Comparison of ENCODE assay signal across 27 cellular contexts in genomic region chr1:78911956-78912880, GRCh38.
DNase-seq lines count a peak whose midpoint lies in the region; ATAC-seq and TF ChIP-seq lines count a peak whose summit lies in the region.
"Had no signal": no experiment of that assay in that cellular context is flagged by ENCODE, and none has a peak within 500 bp of the region (broad histone marks: within the 10 kb centered on the region; RNA-seq: fewer than 3 reads in every experiment).

No MANE protein-coding gene starts in this region.

- H3K27ac ChIP-seq in spleen: no peak overlapping the region
- H3K27ac ChIP-seq: C4-2B, foreskin keratinocyte, ovary, PC-9 had no signal

- no peak for ATAC-seq in GM18909 (IDR thresholded peaks at IDR 0.05; ENCODE audit: poor library complexity, unreplicated experiment)
- ATAC-seq: foreskin keratinocyte; Right ventricle myocardium inferior; stimulated activated memory B cell treated with anti-CD40 and anti-IgM and Interleukin-4, amounts not matched to agents 10 μg/mL and 1 μg/mL and 100 μg/mL, for 72 hours; WTC11 had no signal

- H3K4me1 ChIP-seq in spleen: no peaks in the 10 kb centered on the region
- H3K4me1 ChIP-seq: foreskin keratinocyte, HAP-1 had no signal

- peak; percentile 8 to 32 for DNase-seq in AML-193 (lab: John Stamatoyannopoulos, UW)
- DNase-seq in SKM-1 (lab: John Stamatoyannopoulos, UW; ENCODE audit: unreplicated experiment): peak; percentile 48
- DNase-seq in fibroblast of mammary gland (ENCODE audit: low read depth): peak; percentile 49
- DNase-seq in spleen: no peak
- DNase-seq in NCI-H2107 (lab: John Stamatoyannopoulos, UW): no peak
- DNase-seq in NK-92 (lab: John Stamatoyannopoulos, UW; ENCODE audit: unreplicated experiment): no peak
- DNase-seq: activated CD4-positive, alpha-beta T cell treated with anti-CD3 and anti-CD28 coated beads, Interleukin-2, amount 50 U/mL, for 1 hour; activated naive CD4-positive, alpha-beta T cell; activated T-cell treated with anti-CD3 and anti-CD28 coated beads, Interleukin-2, amount 50 U/mL, for 48 hours; foreskin keratinocyte; NCI-H1105; NCI-H2029; NCI-H446; NCI-H82; nephron progenitor cell; ovary; PC-9; stimulated activated CD4-positive, alpha-beta T cell treated with anti-CD3 and anti-CD28 coated beads, Interleukin-4, amount 100 ng/mL, for 4 hours; SW 1271; T-helper 9 cell had no signal

- TF ChIP-seq EP300 in Ishikawa (IDR thresholded peaks at IDR 0.05; ENCODE audit: borderline replicate concordance): peak; percentile 62; the same call in 1 of the 2 replicates

- H3K27me3 ChIP-seq in spleen (replicated peaks in 1 of 7): no peaks in the 10 kb centered on the region
- H3K27me3 ChIP-seq: foreskin keratinocyte, ovary had no signal

- no peak for TF ChIP-seq CTCF in fibroblast of mammary gland (conservative IDR thresholded peaks at IDR 0.05; ENCODE audit: control insufficient read depth, insufficient read depth, low read depth, low read length)
- TF ChIP-seq CTCF in spleen (IDR thresholded peaks at IDR 0.05 in 8 of 11, conservative IDR thresholded peaks at IDR 0.05 in 3 of 11): no peak

- H3K4me3 ChIP-seq in fibroblast of mammary gland (ENCODE audit: control insufficient read depth, low read depth, low read length) (no peak overlapping the region), spleen (no peak overlapping the region)
- H3K4me3 ChIP-seq: HAP-1, ovary, PC-9 had no signal

- no peaks in the 10 kb centered on the region for H3K9me3 ChIP-seq in spleen
- H3K9me3 ChIP-seq: HAP-1, ovary had no signal

- TF ChIP-seq POLR2A in spleen (IDR thresholded peaks at IDR 0.05): no peak

- TF ChIP-seq RAD21 in Ishikawa (IDR thresholded peaks at IDR 0.05; ENCODE audit: low read depth): no peak

- intact Hi-C loops in spleen (cut with DNase I; ENCODE audit: low total_unique reads): no loop called here

- WGBS in spleen, 5 donors: 67 to 87% (median 77%) methylated on average over 3 of the region's 3 CpGs

- no peaks in the 10 kb centered on the region for H3K36me3 ChIP-seq in spleen
- H3K36me3 ChIP-seq: HAP-1, ovary had no signal

TF ChIP-seq in Ishikawa, 13 proteins besides CTCF, POLR2A, EP300 and RAD21:
- TF ChIP-seq TEAD4 (IDR thresholded peaks at IDR 0.05) (no peak; the same call in 1 of the 2 replicates), CEBPB (IDR thresholded peaks at IDR 0.05) (peak; percentile 93), CREB1 (IDR thresholded peaks at IDR 0.05; ENCODE audit: low read depth) (no peak), FOXM1 (IDR thresholded peaks at IDR 0.05; ENCODE audit: borderline replicate concordance, low read depth) (peak; percentile 53; the same call in 1 of the 2 replicates), TAF1 (IDR thresholded peaks at IDR 0.05; ENCODE audit: low read depth) (no peak), EGR1 (IDR thresholded peaks at IDR 0.05) (no peak), TCF12 (IDR thresholded peaks at IDR 0.05; ENCODE audit: low read depth) (peak; percentile 58; the same call in 1 of the 2 replicates), NFIC (IDR thresholded peaks at IDR 0.05) (peak; percentile 89), REST (IDR thresholded peaks at IDR 0.05; ENCODE audit: low read depth) (no peak), ZBTB7A (IDR thresholded peaks at IDR 0.05; ENCODE audit: low read depth) (no peak), YY1 (IDR thresholded peaks at IDR 0.05; ENCODE audit: low read depth) (no peak), USF1 (IDR thresholded peaks at IDR 0.05) (no peak), MAX (IDR thresholded peaks at IDR 0.05) (no peak)

Comparison
In these comparisons a context has a peak if more than half of its experiments do, and no peak if none do; other contexts are left out.
1. DNase-seq: peak in AML-193 (2 of 2), SKM-1 (single experiment) and fibroblast of mammary gland (single experiment); none in spleen (single experiment), NCI-H2107 (single experiment) and NK-92 (single experiment).